8 cellular contexts compared by ENCODE assay signal in the genomic region with DNA sequence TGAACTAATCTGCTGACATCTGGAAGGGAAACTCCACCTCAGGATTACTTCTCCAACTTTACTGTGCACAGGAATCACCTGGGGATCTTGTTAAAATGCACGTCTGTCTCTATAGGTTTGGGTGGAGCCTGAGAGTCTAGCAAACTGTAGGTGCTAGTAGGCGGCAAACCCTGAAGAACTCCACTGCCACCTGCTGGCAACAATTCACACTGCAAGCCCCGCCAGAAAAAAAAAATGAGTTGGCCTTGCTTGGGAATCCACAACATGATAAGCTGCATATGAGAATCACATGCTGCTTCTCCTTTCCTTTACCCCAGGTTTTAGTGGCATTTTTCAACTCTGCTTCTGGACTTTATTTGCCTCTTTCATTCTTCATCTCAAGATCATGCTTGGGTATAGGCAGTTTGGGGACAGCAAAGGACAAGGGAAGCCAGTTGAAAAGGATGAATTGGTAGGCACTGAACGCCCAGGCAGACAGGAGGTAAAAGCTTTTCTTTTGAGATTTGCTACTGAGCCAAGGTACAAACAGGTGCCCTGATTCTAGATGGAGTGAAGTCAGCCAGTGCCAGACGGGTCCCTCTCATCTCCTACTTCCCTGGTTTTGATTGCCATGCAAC.
DNase-seq lines count a peak whose midpoint lies in the region; ATAC-seq, FAIRE-seq and TF ChIP-seq lines count a peak whose summit lies in the region.

No MANE protein-coding gene starts in this region.

- peaks cover 13 to 22% of the 10 kb centered on the region in 2 experiments for H3K27me3 ChIP-seq in endothelial cell of umbilical vein (ENCODE audit: control insufficient read depth in 2 of 2, insufficient read depth in 2 of 2, low read length in 2 of 2)

- H3K9me3 Mint-ChIP-seq in activated CD8-positive, alpha-beta T cell treated with anti-CD3 and anti-CD28 coated beads, Interleukin-2, amount 10 ng/mL, durations not matched to agents 7 days and 5 days (ENCODE audit: insufficient read depth), result no peaks in the 10 kb centered on the region
- H3K9me3 Mint-ChIP-seq in stimulated activated memory B cell treated with anti-CD40 and anti-IgM and Interleukin-4, amounts not matched to agents 10 μg/mL and 1 μg/mL and 100 μg/mL, for 72 hours, result no peaks in the 10 kb centered on the region

- H3K4me3 Mint-ChIP-seq in activated CD8-positive, alpha-beta T cell treated with anti-CD3 and anti-CD28 coated beads, Interleukin-2, amount 10 ng/mL, durations not matched to agents 7 days and 5 days, result no peak overlapping the region
- no peak overlapping the region for H3K4me3 Mint-ChIP-seq in stimulated activated memory B cell treated with anti-CD40 and anti-IgM and Interleukin-4, amounts not matched to agents 10 μg/mL and 1 μg/mL and 100 μg/mL, for 72 hours

- peaks cover 12% of the 10 kb centered on the region for H3K4me1 Mint-ChIP-seq in activated CD8-positive, alpha-beta T cell treated with anti-CD3 and anti-CD28 coated beads, Interleukin-2, amount 10 ng/mL, durations not matched to agents 7 days and 5 days (ENCODE audit: low read depth)
- peaks cover 14% of the 10 kb centered on the region for H3K4me1 Mint-ChIP-seq in stimulated activated memory B cell treated with anti-CD40 and anti-IgM and Interleukin-4, amounts not matched to agents 10 μg/mL and 1 μg/mL and 100 μg/mL, for 72 hours

- intact Hi-C loops in endothelial cell of umbilical vein (cut with micrococcal nuclease), result loop anchor here (1.0 to 10.0 kb wide), 2 partner anchors 220 kb away; no protein-coding TSS in a partner anchor

- H3K9me3 ChIP-seq in endothelial cell of umbilical vein (replicated peaks; ENCODE audit: control insufficient read depth, insufficient read depth, low read length), result no peaks in the 10 kb centered on the region

- H3K36me3 ChIP-seq in endothelial cell of umbilical vein (ENCODE audit: control insufficient read depth in 2 of 2, extremely low read depth in 1 of 2, insufficient read depth in 2 of 2, low read length in 2 of 2), result no peaks in the 10 kb centered on the region

- DNase-seq in AG09319 (ENCODE audit: extremely low read depth, low read depth) (peak; percentile 37), NCI-H82 (lab: John Stamatoyannopoulos, UW) (peak; percentile 74), endothelial cell of umbilical vein (ENCODE audit: low read depth, low spot score) (peak; percentile 77), myocyte (ENCODE audit: low read depth) (peak; percentile 70)
- peak; percentile 72 for DNase-seq in activated CD8-positive, alpha-beta T cell treated with anti-CD3 and anti-CD28 coated beads, Interleukin-2, amount 10 ng/mL, durations not matched to agents 7 days and 5 days

- no peak overlapping the region for H3K27ac Mint-ChIP-seq in activated CD8-positive, alpha-beta T cell treated with anti-CD3 and anti-CD28 coated beads, Interleukin-2, amount 10 ng/mL, durations not matched to agents 7 days and 5 days
- H3K27ac Mint-ChIP-seq in stimulated activated memory B cell treated with anti-CD40 and anti-IgM and Interleukin-4, amounts not matched to agents 10 μg/mL and 1 μg/mL and 100 μg/mL, for 72 hours, result no peak overlapping the region

- H3K9me1 ChIP-seq in endothelial cell of umbilical vein (replicated peaks; ENCODE audit: control insufficient read depth, extremely low read depth, insufficient read depth, low read length), result no peaks in the 10 kb centered on the region

- dilution Hi-C loops in endothelial cell of umbilical vein (cut with MboI; ENCODE audit: extremely low pct_ligation_motif_present, low sequenced_read_pairs), result no loop called here

- no peaks in the 10 kb centered on the region for H3K36me3 Mint-ChIP-seq in activated CD8-positive, alpha-beta T cell treated with anti-CD3 and anti-CD28 coated beads, Interleukin-2, amount 10 ng/mL, durations not matched to agents 7 days and 5 days (ENCODE audit: low read depth)
- no peaks in the 10 kb centered on the region for H3K36me3 Mint-ChIP-seq in stimulated activated memory B cell treated with anti-CD40 and anti-IgM and Interleukin-4, amounts not matched to agents 10 μg/mL and 1 μg/mL and 100 μg/mL, for 72 hours

- no peak overlapping the region for H2AFZ ChIP-seq in endothelial cell of umbilical vein (ENCODE audit: low read depth, low read length)

- BruUV-seq in endothelial cell of umbilical vein (replicated peaks; lab: Mats Ljungman, UMichigan), result no TSS peak

- no peaks in the 10 kb centered on the region for H4K20me1 ChIP-seq in endothelial cell of umbilical vein (replicated peaks; ENCODE audit: control insufficient read depth, extremely low read depth, insufficient read depth, low read length)

- ATAC-seq in GM18870 (IDR thresholded peaks at IDR 0.05; ENCODE audit: unreplicated experiment), result peak; percentile 53
- ATAC-seq in HG03460 (IDR thresholded peaks at IDR 0.05; ENCODE audit: unreplicated experiment), result peak; percentile 63
- peak; percentile 84 for ATAC-seq in activated CD8-positive, alpha-beta T cell treated with anti-CD3 and anti-CD28 coated beads, Interleukin-2, amount 10 ng/mL, durations not matched to agents 7 days and 5 days
- peak; percentile 71 for ATAC-seq in stimulated activated memory B cell treated with anti-CD40 and anti-IgM and Interleukin-4, amounts not matched to agents 10 μg/mL and 1 μg/mL and 100 μg/mL, for 72 hours

- CTCF ChIA-PET in activated CD8-positive, alpha-beta T cell treated with anti-CD3 and anti-CD28 coated beads, Interleukin-2, amount 10 ng/mL, durations not matched to agents 7 days and 5 days (lab: Charles Lee), result interaction anchor here (0.6 to 4.3 kb wide), 21 partner anchors 9 to 906 kb away, joined by 3 to 28 read pairs (median 4); no protein-coding TSS in a partner anchor
- CTCF ChIA-PET in endothelial cell of umbilical vein (lab: Charles Lee), result interaction anchor here (0.6 to 3.9 kb wide), 42 partner anchors 10 to 891 kb away, joined by 3 to 49 read pairs (median 4); partner anchors contain the start of genes STRN and VIT

- H3K9ac ChIP-seq in endothelial cell of umbilical vein (replicated peaks; ENCODE audit: extremely low read depth, insufficient read depth, low read length), result no peak overlapping the region

- TF ChIP-seq POLR2A in endothelial cell of umbilical vein (IDR thresholded peaks at IDR 0.05; ENCODE audit: low read depth, low read length), result no peak

- H3K27me3 Mint-ChIP-seq in activated CD8-positive, alpha-beta T cell treated with anti-CD3 and anti-CD28 coated beads, Interleukin-2, amount 10 ng/mL, durations not matched to agents 7 days and 5 days (ENCODE audit: low read depth), result peaks cover 24% of the 10 kb centered on the region
- H3K27me3 Mint-ChIP-seq in stimulated activated memory B cell treated with anti-CD40 and anti-IgM and Interleukin-4, amounts not matched to agents 10 μg/mL and 1 μg/mL and 100 μg/mL, for 72 hours, result peaks cover 25% of the 10 kb centered on the region

- FAIRE-seq in endothelial cell of umbilical vein (lab: Jason Lieb, UNC), result peak; percentile 86

- H3K27ac ChIP-seq in endothelial cell of umbilical vein (ENCODE audit: insufficient read depth, low read depth, low read length), result no peak overlapping the region

- POLR2A ChIA-PET in activated CD8-positive, alpha-beta T cell treated with anti-CD3 and anti-CD28 coated beads, Interleukin-2, amount 10 ng/mL, durations not matched to agents 7 days and 5 days (lab: Charles Lee), result interaction anchor here (0.6 kb wide), 1 partner anchor 161 kb away, joined by 4 read pairs; no protein-coding TSS in a partner anchor
- POLR2A ChIA-PET in endothelial cell of umbilical vein (lab: Charles Lee), result no interaction called here

- no peak overlapping the region for H3K4me2 ChIP-seq in endothelial cell of umbilical vein (ENCODE audit: insufficient read depth, low read length)

- H3K4me1 ChIP-seq in endothelial cell of umbilical vein (ENCODE audit: control insufficient read depth, extremely low read depth, insufficient read depth, low read length), result no peaks in the 10 kb centered on the region

- peak; percentile 94 for TF ChIP-seq CTCF in AG09319 (IDR thresholded peaks at IDR 0.05; ENCODE audit: low read depth, low read length)
- TF ChIP-seq CTCF in endothelial cell of umbilical vein (IDR thresholded peaks at IDR 0.05; ENCODE audit: extremely low read depth in 1 of 2, insufficient read depth in 1 of 2, low read depth in 1 of 2, low read length in 2 of 2), result peak; percentile 84 to 89

- H3K79me2 ChIP-seq in endothelial cell of umbilical vein (ENCODE audit: control insufficient read depth, insufficient read depth, low read length), result no peaks in the 10 kb centered on the region

- no peak overlapping the region for H3K4me3 ChIP-seq in endothelial cell of umbilical vein (replicated peaks in 1 of 3; ENCODE audit: insufficient read depth in 1 of 3, low read depth in 1 of 3, low read length in 3 of 3)

TF ChIP-seq in endothelial cell of umbilical vein, 7 proteins besides CTCF, POLR2A, EP300 and RAD21:
- TF ChIP-seq GATA2 (IDR thresholded peaks at IDR 0.05; ENCODE audit: insufficient read depth, insufficient read length, low read depth, low read length), result no peak
- no peak for TF ChIP-seq JUN (IDR thresholded peaks at IDR 0.05; ENCODE audit: borderline replicate concordance, insufficient read depth, insufficient read length, low read depth)
- TF ChIP-seq, protein P1, sequence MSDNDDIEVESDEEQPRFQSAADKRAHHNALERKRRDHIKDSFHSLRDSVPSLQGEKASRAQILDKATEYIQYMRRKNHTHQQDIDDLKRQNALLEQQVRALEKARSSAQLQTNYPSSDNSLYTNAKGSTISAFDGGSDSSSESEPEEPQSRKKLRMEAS (IDR thresholded peaks at IDR 0.05; ENCODE audit: insufficient read depth, insufficient read length), result no peak
- no peak for TF ChIP-seq POLR2AphosphoS5 (IDR thresholded peaks at IDR 0.05; ENCODE audit: insufficient read depth, low read depth, low read length)
- no peak for TF ChIP-seq FOS (IDR thresholded peaks at IDR 0.05; ENCODE audit: borderline replicate concordance, insufficient read depth, low read length)
- no peak for TF ChIP-seq EZH2 (IDR thresholded peaks at IDR 0.05; ENCODE audit: borderline replicate concordance, low read depth, low read length, severe bottlenecking)
- no peak for TF ChIP-seq MYC (IDR thresholded peaks at IDR 0.05; ENCODE audit: low read depth, low read length)
